In genomic region chr10:132352462-132353308, GRCh38 we compare ENCODE assay signal across 1 cellular context.
A peak's percentile ranks its signal among the peaks of the same experiment; 100 is the strongest.
TF ChIP-seq lines count a peak whose summit lies in the region.

No MANE protein-coding gene starts in this region.

TF ChIP-seq in GM12878, 131 proteins besides CTCF, POLR2A, EP300 and RAD21:
- TF ChIP-seq SMC3 (IDR thresholded peaks at IDR 0.05; ENCODE audit: borderline replicate concordance, low read length) = peak; percentile 67; the same call in 1 of the 2 replicates
